In the genomic region with DNA sequence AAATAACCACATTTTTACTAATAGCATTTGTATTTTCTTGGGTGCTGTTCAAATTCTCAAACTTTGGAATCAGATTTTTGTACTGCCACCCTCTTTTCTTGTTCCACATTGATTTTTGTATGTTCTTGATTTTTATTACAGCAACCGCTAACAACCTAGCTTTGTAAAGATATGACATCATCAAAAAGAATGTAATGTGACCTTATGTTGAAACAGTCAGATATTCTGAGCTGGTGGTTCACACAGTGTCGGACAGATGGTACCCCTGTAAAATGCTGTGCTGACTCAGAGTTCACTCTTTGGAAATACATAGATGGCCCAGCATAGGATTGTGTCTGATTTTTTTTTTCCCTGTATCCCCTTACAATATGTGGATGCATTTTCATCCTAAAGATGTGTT, we compare ENCODE assay signal across 8 cellular contexts.
DNase-seq lines count a peak whose midpoint lies in the region; ATAC-seq, FAIRE-seq and TF ChIP-seq lines count a peak whose summit lies in the region.

No MANE protein-coding gene starts in this region.

- H2AFZ ChIP-seq in keratinocyte (ENCODE audit: control insufficient read depth, low read length): no peak overlapping the region

- ATAC-seq in GM21737 (IDR thresholded peaks at IDR 0.05; ENCODE audit: unreplicated experiment) (no peak), HG02610 (IDR thresholded peaks at IDR 0.05; ENCODE audit: unreplicated experiment) (no peak)

- no peak for FAIRE-seq in HTR-8/SVneo (lab: Jason Lieb, UNC)
- peak; percentile 9 for FAIRE-seq in keratinocyte (lab: Jason Lieb, UNC)

- H3K36me3 ChIP-seq in keratinocyte (ENCODE audit: control insufficient read depth in 2 of 2, extremely low read depth in 1 of 2, insufficient read depth in 2 of 2, low read length in 2 of 2): peaks cover 0 to 1% of the 10 kb centered on the region in 2 experiments

- no peaks in the 10 kb centered on the region for H3K27me3 ChIP-seq in keratinocyte (ENCODE audit: control insufficient read depth, extremely low read depth, insufficient read depth, low read length)

- H3K9ac ChIP-seq in keratinocyte (ENCODE audit: control insufficient read depth, extremely low read depth, insufficient read depth, low read length): no peak overlapping the region

- no peak for TF ChIP-seq CTCF in keratinocyte (optimal IDR thresholded peaks at IDR 0.05 in 1 of 3, IDR thresholded peaks at IDR 0.05 in 1 of 3, conservative IDR thresholded peaks at IDR 0.05 in 1 of 3; ENCODE audit: extremely low read depth in 1 of 3, insufficient read depth in 2 of 3, low read length in 3 of 3)

- H3K9me1 ChIP-seq in keratinocyte (ENCODE audit: control insufficient read depth, extremely low read depth, insufficient read depth, low read length): peaks cover 5% of the 10 kb centered on the region

- no peak overlapping the region for H3K4me2 ChIP-seq in keratinocyte (ENCODE audit: control insufficient read depth, extremely low read depth, insufficient read depth, low read depth, low read length)

- in situ Hi-C loops in ACHN (cut with HindIII; ENCODE audit: low pct_ligation_motif_present, low pct_unique_long_range_greater_than_20kb, low sequenced_read_pairs): no loop called here

- no peak overlapping the region for H3K4me3 ChIP-seq in keratinocyte (ENCODE audit: control insufficient read depth in 2 of 3, extremely low read depth in 1 of 3, insufficient read depth in 2 of 3, low read depth in 1 of 3, low read length in 3 of 3)

- peaks cover 30% of the 10 kb centered on the region for H3K4me1 ChIP-seq in keratinocyte (ENCODE audit: control insufficient read depth, extremely low read depth, insufficient read depth, low read length)

- peak; percentile 50 for DNase-seq in ACHN
- peak; percentile 47 for DNase-seq in HTR-8/SVneo (ENCODE audit: insufficient read length, low spot score)
- peak; percentile 95 for DNase-seq in amniotic epithelial cell (ENCODE audit: low read depth)
- DNase-seq in keratinocyte (ENCODE audit: low read depth, low spot score): no peak
- no peak for DNase-seq in NCI-H1930 (lab: John Stamatoyannopoulos, UW)
- no peak for DNase-seq in stimulated activated CD4-positive, alpha-beta T cell treated with anti-CD3 and anti-CD28 coated beads, Interleukin-15, amount 100 ng/mL, for 24 hours

- dilution Hi-C loops in keratinocyte (cut with MboI; ENCODE audit: extremely low pct_ligation_motif_present, low sequenced_read_pairs): no loop called here

- peaks cover 77% of the 10 kb centered on the region for H3K79me2 ChIP-seq in keratinocyte (ENCODE audit: control insufficient read depth, insufficient read depth, low read length)

- no peaks in the 10 kb centered on the region for H3K9me3 ChIP-seq in keratinocyte (ENCODE audit: control insufficient read depth, low read depth, low read length)

- peaks cover 11% of the 10 kb centered on the region for H4K20me1 ChIP-seq in keratinocyte (ENCODE audit: control insufficient read depth, extremely low read depth, insufficient read depth, low read length)

- no peak overlapping the region for H3K27ac ChIP-seq in keratinocyte (ENCODE audit: control insufficient read depth, insufficient read depth, low read length)

Comparison
In these comparisons a context has a peak if more than half of its experiments do, and no peak if none do; other contexts are left out.
1. DNase-seq: peak in ACHN (single experiment), HTR-8/SVneo (single experiment) and amniotic epithelial cell (single experiment); none in keratinocyte (single experiment), NCI-H1930 (0 of 2) and stimulated activated CD4-positive, alpha-beta T cell treated with anti-CD3 and anti-CD28 coated beads, Interleukin-15, amount 100 ng/mL, for 24 hours (single experiment).